In the genomic region with DNA sequence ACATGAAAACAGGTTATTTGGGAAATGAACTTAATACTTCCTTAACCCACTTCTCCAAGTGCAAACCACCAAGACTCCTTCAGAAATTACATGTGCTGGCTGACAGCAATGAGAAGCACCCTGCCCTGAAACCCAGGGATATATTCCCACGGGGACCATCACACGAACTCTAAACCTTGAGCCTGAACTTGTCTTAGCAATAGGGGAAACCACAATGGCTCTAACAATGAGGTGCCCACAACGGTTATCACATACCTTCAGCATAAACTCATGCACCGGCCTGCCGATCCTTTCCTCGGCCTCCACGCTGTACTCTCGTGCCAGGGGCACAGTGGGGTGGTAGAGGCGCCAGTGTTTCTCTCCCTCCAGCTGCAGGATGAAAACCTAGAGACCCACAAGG, we compare ENCODE assay signal across 23 cellular contexts.
"Had no signal": no experiment of that assay in that cellular context is flagged by ENCODE, and none has a peak within 500 bp of the region (broad histone marks: within the 10 kb centered on the region; RNA-seq: fewer than 3 reads in every experiment).

No MANE protein-coding gene starts in this region.

- H3K27me3 ChIP-seq: adrenal gland, esophagus squamous epithelium, pancreas, upper lobe of right lung had no signal

- H3K4me3 ChIP-seq: adrenal gland, esophagus squamous epithelium, left ventricle myocardium inferior, mucosa of descending colon, pancreas, skin epidermis, upper lobe of right lung had no signal

- H3K27me3 Mint-ChIP-seq: activated CD4-positive, alpha-beta memory T cell treated with anti-CD3 and anti-CD28 coated beads, Interleukin-2, amount 10 ng/mL, durations not matched to agents 7 days and 5 days; activated naive CD4-positive, alpha-beta T cell treated with anti-CD3 and anti-CD28 coated beads, Interleukin-2, amount 50 U/mL, for 24 hours; brain; central memory CD8-positive, alpha-beta T cell; memory B cell; naive thymus-derived CD4-positive, alpha-beta T cell had no signal

- DNase-seq: activated CD4-positive, alpha-beta memory T cell treated with anti-CD3 and anti-CD28 coated beads, Interleukin-2, amount 10 ng/mL, durations not matched to agents 7 days and 5 days; activated CD8-positive, alpha-beta memory T cell treated with anti-CD3 and anti-CD28 coated beads, Interleukin-2, amount 50 U/mL, for 4 hours; activated effector memory CD4-positive, alpha-beta T cell treated with anti-CD3 and anti-CD28 coated beads, Interleukin-2, amount 50 U/mL, for 16 hours; activated T-cell treated with anti-CD3 and anti-CD28 coated beads, Interleukin-2, amount 50 U/mL, for 48 hours; adrenal gland; effector CD8-positive, alpha-beta T cell; esophagus squamous epithelium; glutamatergic neuron; left ventricle myocardium inferior; mucosa of descending colon; naive thymus-derived CD4-positive, alpha-beta T cell; pancreas; stimulated activated CD4-positive, alpha-beta T cell treated with anti-CD3 and anti-CD28 coated beads, Interleukin-15, amount 100 ng/mL, for 24 hours; stimulated activated CD4-positive, alpha-beta T cell treated with anti-CD3 and anti-CD28 coated beads, Interleukin-4, amount 100 ng/mL, for 24 hours; stimulated activated naive CD4-positive, alpha-beta T cell; substantia nigra; T-helper 1 cell; upper lobe of right lung had no signal

- H3K9me3 ChIP-seq: adrenal gland, esophagus squamous epithelium, left ventricle myocardium inferior, mucosa of descending colon, pancreas, upper lobe of right lung had no signal

- H3K9me3 Mint-ChIP-seq: activated CD4-positive, alpha-beta memory T cell treated with anti-CD3 and anti-CD28 coated beads, Interleukin-2, amount 10 ng/mL, durations not matched to agents 7 days and 5 days; activated naive CD4-positive, alpha-beta T cell treated with anti-CD3 and anti-CD28 coated beads, Interleukin-2, amount 50 U/mL, for 24 hours; brain; central memory CD8-positive, alpha-beta T cell; memory B cell; naive thymus-derived CD4-positive, alpha-beta T cell had no signal

- H3K4me3 Mint-ChIP-seq: activated CD4-positive, alpha-beta memory T cell treated with anti-CD3 and anti-CD28 coated beads, Interleukin-2, amount 10 ng/mL, durations not matched to agents 7 days and 5 days; activated naive CD4-positive, alpha-beta T cell treated with anti-CD3 and anti-CD28 coated beads, Interleukin-2, amount 50 U/mL, for 24 hours; brain; central memory CD8-positive, alpha-beta T cell; memory B cell; naive thymus-derived CD4-positive, alpha-beta T cell had no signal

- H3K4me1 ChIP-seq: adrenal gland, upper lobe of right lung had no signal

- ATAC-seq: mucosa of descending colon; naive thymus-derived CD4-positive, alpha-beta T cell; pancreas; upper lobe of right lung had no signal

- H3K27ac ChIP-seq: adrenal gland, left ventricle myocardium inferior, pancreas, upper lobe of right lung had no signal

- H3K27ac Mint-ChIP-seq: activated CD4-positive, alpha-beta memory T cell treated with anti-CD3 and anti-CD28 coated beads, Interleukin-2, amount 10 ng/mL, durations not matched to agents 7 days and 5 days; activated naive CD4-positive, alpha-beta T cell treated with anti-CD3 and anti-CD28 coated beads, Interleukin-2, amount 50 U/mL, for 24 hours; brain; memory B cell; naive thymus-derived CD4-positive, alpha-beta T cell had no signal
